Comparison of ENCODE assay signal across 24 cellular contexts in the genomic region with DNA sequence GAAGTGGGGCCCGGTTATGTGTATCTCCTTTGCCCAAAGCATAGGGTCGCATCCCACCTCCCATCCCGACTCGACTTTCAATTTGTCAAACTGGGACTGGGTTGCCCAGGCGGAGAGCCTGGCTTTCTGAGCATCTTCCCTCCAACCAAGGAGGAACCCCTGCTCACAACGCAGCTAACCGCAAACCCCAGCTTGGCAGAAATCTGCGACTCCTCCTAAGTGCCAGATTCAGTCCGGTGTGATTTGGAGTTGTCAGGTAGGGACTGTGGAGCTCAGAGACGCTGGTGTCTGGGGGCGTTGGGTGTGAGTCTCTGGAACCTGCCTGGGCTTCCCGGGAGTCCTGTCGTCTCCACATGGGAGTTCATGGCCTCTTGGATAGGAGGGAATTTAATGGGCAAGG.
DNase-seq lines count a peak whose midpoint lies in the region; ATAC-seq, FAIRE-seq and TF ChIP-seq lines count a peak whose summit lies in the region.
"Had no signal": no experiment of that assay in that cellular context is flagged by ENCODE, and none has a peak within 500 bp of the region (broad histone marks: within the 10 kb centered on the region; RNA-seq: fewer than 3 reads in every experiment).

No MANE protein-coding gene starts in this region.

- no peaks in the 10 kb centered on the region for H4K20me1 ChIP-seq in GM23338 (replicated peaks; ENCODE audit: insufficient read depth)
- H4K20me1 ChIP-seq in H1 (replicated peaks in 1 of 2; ENCODE audit: control insufficient read depth in 1 of 2, insufficient read depth in 2 of 2, low read length in 2 of 2), result no peaks in the 10 kb centered on the region

- no peak for DNase-seq in GM23338 (ENCODE audit: low spot score)
- peak; percentile 36 for DNase-seq in NCI-H748 treated with DMSO at 0.1 percent for 48 hours (lab: John Stamatoyannopoulos, UW)
- DNase-seq in H1 (ENCODE audit: low read depth in 1 of 2, low spot score in 2 of 2), result no peak
- no peak for DNase-seq in mesendoderm
- DNase-seq in HAP-1 (ENCODE audit: low spot score in 2 of 2), result no peak
- DNase-seq in activated CD8-positive, alpha-beta T cell treated with anti-CD3 and anti-CD28 coated beads, Interleukin-2, amount 10 ng/mL, durations not matched to agents 7 days and 5 days, result no peak
- DNase-seq: C1 segment of cervical spinal cord; CD8-positive, alpha-beta memory T cell; DMS79; GM23248; Karpas-422; NCI-H1417 treated with DMSO at 0.1 percent for 48 hours; NCI-H1930; NCI-H2171; NCI-H446; NCI-H69; OCI-M1; SHP77 treated with DMSO at 0.1 percent for 48 hours; SK-N-SH; T-cell had no signal

- H3K18ac ChIP-seq in H1 (ENCODE audit: extremely low read depth, low read length) (peak overlapping the region; percentile 93; the same call in 1 of the 2 replicates), mesendoderm (ENCODE audit: low read length) (no peak overlapping the region)

- H3K4ac ChIP-seq in H1 (replicated peaks; ENCODE audit: insufficient read length, low read depth, low read length) (no peak overlapping the region), mesendoderm (ENCODE audit: low read depth, low read length) (no peak overlapping the region)

- TF ChIP-seq POLR2A in H1 (IDR thresholded peaks at IDR 0.05; ENCODE audit: control extremely low read depth in 1 of 2, low read depth in 2 of 2, low read length in 2 of 2), result no peak

- H3K4me1 ChIP-seq in GM23338 (ENCODE audit: insufficient read depth), result no peaks in the 10 kb centered on the region
- H3K4me1 ChIP-seq in H1 (replicated peaks in 1 of 4; ENCODE audit: control insufficient read depth in 3 of 4, insufficient read depth in 4 of 4, low read length in 3 of 4), result peaks cover 0 to 2% (median 0%) of the 10 kb centered on the region in 4 experiments; a peak in 2 of 7 replicates
- H3K4me1 ChIP-seq in mesendoderm (ENCODE audit: control insufficient read depth, low read depth, low read length), result no peaks in the 10 kb centered on the region
- no peaks in the 10 kb centered on the region for H3K4me1 ChIP-seq in HAP-1

- H3K9ac ChIP-seq in H1 (replicated peaks in 1 of 4; ENCODE audit: extremely low read depth in 1 of 4, low read depth in 3 of 4, low read length in 3 of 4) (no peak overlapping the region), mesendoderm (ENCODE audit: low read length) (no peak overlapping the region)
- H3K9ac ChIP-seq: GM23248, SK-N-SH had no signal

- no peak overlapping the region for H2BK120ac ChIP-seq in H1 (replicated peaks; ENCODE audit: low read depth, low read length)
- no peak overlapping the region for H2BK120ac ChIP-seq in mesendoderm (ENCODE audit: low read depth, low read length)

- H2BK15ac ChIP-seq in H1 (ENCODE audit: low read length) (peak overlapping the region; percentile 29; the same call in 1 of the 2 replicates), mesendoderm (replicated peaks; ENCODE audit: low read depth) (no peak overlapping the region)

- H3K27ac ChIP-seq in GM23338 (ENCODE audit: low read depth) (no peak overlapping the region), H1 (ENCODE audit: low read depth, low read length) (no peak overlapping the region), mesendoderm (ENCODE audit: low read depth, low read length) (no peak overlapping the region)
- H3K27ac ChIP-seq: GM23248 had no signal

- H4K5ac ChIP-seq in H1 (ENCODE audit: insufficient read length, low read depth, low read length), result no peak overlapping the region
- no peak overlapping the region for H4K5ac ChIP-seq in mesendoderm (ENCODE audit: low read length)

- no peaks in the 10 kb centered on the region for H3K9me3 ChIP-seq in H1 (ENCODE audit: insufficient read depth in 2 of 2, low read depth in 1 of 2, low read length in 1 of 2)
- no peaks in the 10 kb centered on the region for H3K9me3 ChIP-seq in HAP-1
- H3K9me3 ChIP-seq: SK-N-SH had no signal

- peaks cover 7% of the 10 kb centered on the region for H3K23me2 ChIP-seq in H1 (ENCODE audit: low read depth, low read length)

- H3K27me3 ChIP-seq in GM23338 (ENCODE audit: insufficient read depth) (no peaks in the 10 kb centered on the region), H1 (replicated peaks in 1 of 4; ENCODE audit: control insufficient read depth in 3 of 4, extremely low read depth in 1 of 4, insufficient read depth in 3 of 4, low read length in 3 of 4) (peaks cover 0 to 25% (median 13%) of the 10 kb centered on the region in 4 experiments; a peak in 5 of 7 replicates), mesendoderm (ENCODE audit: insufficient read depth, low read length, poor library complexity) (no peaks in the 10 kb centered on the region), HAP-1 (ENCODE audit: low read depth) (no peaks in the 10 kb centered on the region)

- H3K36me3 ChIP-seq in GM23338 (ENCODE audit: insufficient read depth), result no peaks in the 10 kb centered on the region; the same call in 1 of the 2 replicates
- H3K36me3 ChIP-seq in H1 (ENCODE audit: control insufficient read depth in 2 of 4, insufficient read depth in 4 of 4, low read length in 3 of 4), result no peaks in the 10 kb centered on the region
- H3K36me3 ChIP-seq in mesendoderm (ENCODE audit: control insufficient read depth, insufficient read depth, low read length), result no peaks in the 10 kb centered on the region
- H3K36me3 ChIP-seq in HAP-1 (replicated peaks), result no peaks in the 10 kb centered on the region

- H3K56ac ChIP-seq in H1 (replicated peaks; ENCODE audit: insufficient read length, low read depth, low read length) (no peak overlapping the region), mesendoderm (ENCODE audit: low read length) (peak overlapping the region; percentile 83)

- peak overlapping the region; percentile 82; the same call in 1 of the 2 replicates for H4K8ac ChIP-seq in H1 (ENCODE audit: extremely low read depth, insufficient read depth, low read length)
- no peak overlapping the region for H4K8ac ChIP-seq in mesendoderm (ENCODE audit: low read depth, low read length)

- H2BK20ac ChIP-seq in H1 (ENCODE audit: low read length), result no peak overlapping the region

- H2BK5ac ChIP-seq in H1 (ENCODE audit: low read depth, low read length), result no peak overlapping the region
- H2BK5ac ChIP-seq in mesendoderm (ENCODE audit: low read length), result no peak overlapping the region

- H3K23ac ChIP-seq in H1 (ENCODE audit: insufficient read length) (no peak overlapping the region), mesendoderm (ENCODE audit: low read length) (no peak overlapping the region)

- H3K4me3 Mint-ChIP-seq in GM23338, result no peak overlapping the region
- no peak overlapping the region for H3K4me3 Mint-ChIP-seq in activated CD8-positive, alpha-beta T cell treated with anti-CD3 and anti-CD28 coated beads, Interleukin-2, amount 10 ng/mL, durations not matched to agents 7 days and 5 days
- H3K4me3 Mint-ChIP-seq: CD8-positive, alpha-beta memory T cell; T-cell had no signal

- H3K4me2 ChIP-seq in GM23338 (peak overlapping the region; percentile 78), H1 (ENCODE audit: insufficient read depth in 1 of 2, low read depth in 2 of 2, low read length in 2 of 2) (peak overlapping the region; percentile 71 to 75), mesendoderm (ENCODE audit: low read length) (no peak overlapping the region)

- no peak overlapping the region; the same call in 1 of the 2 replicates for H2AK5ac ChIP-seq in H1 (ENCODE audit: low read depth, low read length)
- H2AK5ac ChIP-seq in mesendoderm (ENCODE audit: low read length), result no peak overlapping the region

- H3K79me1 ChIP-seq in H1 (ENCODE audit: low read depth, low read length), result no peaks in the 10 kb centered on the region
- no peaks in the 10 kb centered on the region for H3K79me1 ChIP-seq in mesendoderm (ENCODE audit: low read length)

- no peaks in the 10 kb centered on the region for H3F3A ChIP-seq in GM23338 (replicated peaks; ENCODE audit: low read depth)

- 89% methylated on average over 13 of the region's 13 CpGs; no CpG with 5 or more reads in 1 of the 2 experiments for WGBS in H1 (ENCODE audit: extremely low coverage in 1 of 2, insufficient coverage in 1 of 2, insufficient read length in 1 of 2, insufficient replicate concordance in 2 of 2, low coverage in 1 of 2, low lambda C conversion rate in 2 of 2, missing lambda C conversion rate in 1 of 2), 2 experiments
- no CpG with 5 or more reads among the region's 13 CpGs for WGBS in mesendoderm (ENCODE audit: extremely low coverage, insufficient coverage, low lambda C conversion rate)

- H3K4me3 ChIP-seq in GM23338, result peak overlapping the region; percentile 58
- H3K4me3 ChIP-seq in H1 (ENCODE audit: extremely low read depth in 1 of 4, insufficient read depth in 2 of 4, low read depth in 3 of 4, low read length in 4 of 4), result peak overlapping the region; percentile 48 to 77 (median 53); a peak in 5 of 8 replicates
- no peak overlapping the region for H3K4me3 ChIP-seq in mesendoderm (ENCODE audit: low read length)
- H3K4me3 ChIP-seq in HAP-1, result no peak overlapping the region
- H3K4me3 ChIP-seq: GM23248 had no signal

- no peak overlapping the region for H3K14ac ChIP-seq in H1 (ENCODE audit: insufficient read length)

- no peak for FAIRE-seq in H1 (lab: Jason Lieb, UNC)
- FAIRE-seq: D721Med had no signal

- POLR2A ChIA-PET in H1 (lab: Charles Lee; ENCODE audit: partially characterized antibody), result no interaction called here
- POLR2A ChIA-PET in activated CD8-positive, alpha-beta T cell treated with anti-CD3 and anti-CD28 coated beads, Interleukin-2, amount 10 ng/mL, durations not matched to agents 7 days and 5 days (lab: Charles Lee), result no interaction called here

- H2BK12ac ChIP-seq in H1 (ENCODE audit: low read depth, low read length), result 0 out of 2 replicates have a peak overlapping the region, but pooled peaks have one; percentile 60

- no peak overlapping the region for H3K27ac Mint-ChIP-seq in GM23338
- no peak overlapping the region for H3K27ac Mint-ChIP-seq in activated CD8-positive, alpha-beta T cell treated with anti-CD3 and anti-CD28 coated beads, Interleukin-2, amount 10 ng/mL, durations not matched to agents 7 days and 5 days
- H3K27ac Mint-ChIP-seq: CD8-positive, alpha-beta memory T cell; T-cell had no signal

- TF ChIP-seq RAD21 in H1 (IDR thresholded peaks at IDR 0.05 in 1 of 2, conservative IDR thresholded peaks at IDR 0.05 in 1 of 2; ENCODE audit: low read depth in 2 of 2, low read length in 2 of 2), result no peak

- H3K9me2 ChIP-seq in GM23338 (ENCODE audit: insufficient read depth), result no peaks in the 10 kb centered on the region
- H3K9me2 ChIP-seq: SK-N-SH had no signal

- H2AFZ ChIP-seq in GM23338, result no peak overlapping the region; the same call in 1 of the 2 replicates
- H2AFZ ChIP-seq in H1 (ENCODE audit: low read length), result peak overlapping the region; percentile 78
- H2AFZ ChIP-seq: GM23248 had no signal

- no peak for TF ChIP-seq CTCF in GM23338 (conservative IDR thresholded peaks at IDR 0.05; ENCODE audit: low read depth in 2 of 2)
- no peak for TF ChIP-seq CTCF in H1 (IDR thresholded peaks at IDR 0.05; ENCODE audit: control extremely low read depth in 1 of 3, insufficient read depth in 1 of 3, low read depth in 1 of 3, low read length in 3 of 3)

- CTCF ChIA-PET in H1 (lab: Charles Lee; ENCODE audit: partially characterized antibody), result interaction anchor here (1.3 to 1.6 kb wide), 2 partner anchors 284 to 426 kb away, joined by 3 read pairs; no protein-coding TSS in a partner anchor
- CTCF ChIA-PET in activated CD8-positive, alpha-beta T cell treated with anti-CD3 and anti-CD28 coated beads, Interleukin-2, amount 10 ng/mL, durations not matched to agents 7 days and 5 days (lab: Charles Lee), result no interaction called here

- in situ Hi-C loops in HAP-1 (cut with MboI; ENCODE audit: low sequenced_read_pairs), result no loop called here

- H3K9me3 Mint-ChIP-seq in GM23338, result peaks cover 99% of the 10 kb centered on the region
- peaks cover 9% of the 10 kb centered on the region for H3K9me3 Mint-ChIP-seq in activated CD8-positive, alpha-beta T cell treated with anti-CD3 and anti-CD28 coated beads, Interleukin-2, amount 10 ng/mL, durations not matched to agents 7 days and 5 days (ENCODE audit: insufficient read depth)

- peak overlapping the region; percentile 65 for H4K91ac ChIP-seq in H1 (replicated peaks; ENCODE audit: insufficient read length, low read length)

- peaks cover 2% of the 10 kb centered on the region for H3K27me3 Mint-ChIP-seq in GM23338 (ENCODE audit: insufficient read depth, low read depth, poor library complexity)
- no peaks in the 10 kb centered on the region for H3K27me3 Mint-ChIP-seq in activated CD8-positive, alpha-beta T cell treated with anti-CD3 and anti-CD28 coated beads, Interleukin-2, amount 10 ng/mL, durations not matched to agents 7 days and 5 days (ENCODE audit: low read depth)

- H3K36me3 Mint-ChIP-seq in GM23338 (ENCODE audit: low read depth), result peaks cover 50% of the 10 kb centered on the region
- H3K36me3 Mint-ChIP-seq in activated CD8-positive, alpha-beta T cell treated with anti-CD3 and anti-CD28 coated beads, Interleukin-2, amount 10 ng/mL, durations not matched to agents 7 days and 5 days (ENCODE audit: low read depth), result no peaks in the 10 kb centered on the region
- H3K36me3 Mint-ChIP-seq: CD8-positive, alpha-beta memory T cell; IgD-negative memory B cell; T-cell had no signal

- ATAC-seq in GM23338, result no peak
- ATAC-seq in GM18858 (IDR thresholded peaks at IDR 0.05; ENCODE audit: unreplicated experiment), result no peak
- ATAC-seq in HG03439 (IDR thresholded peaks at IDR 0.05; ENCODE audit: unreplicated experiment), result no peak
- no peak for ATAC-seq in activated CD8-positive, alpha-beta T cell treated with anti-CD3 and anti-CD28 coated beads, Interleukin-2, amount 10 ng/mL, durations not matched to agents 7 days and 5 days
- ATAC-seq: T-cell had no signal

- H3K79me2 ChIP-seq in GM23338 (replicated peaks; ENCODE audit: insufficient read depth), result no peaks in the 10 kb centered on the region
- no peaks in the 10 kb centered on the region for H3K79me2 ChIP-seq in H1 (ENCODE audit: control insufficient read depth in 1 of 2, insufficient read depth in 2 of 2, low read length in 2 of 2)
- H3K79me2 ChIP-seq in mesendoderm (ENCODE audit: control insufficient read depth, insufficient read depth, low read length), result no peaks in the 10 kb centered on the region

- no peak for TF ChIP-seq EP300 in H1 (IDR thresholded peaks at IDR 0.05; ENCODE audit: borderline replicate concordance in 1 of 2, low read depth in 2 of 2, low read length in 2 of 2)

- no peaks in the 10 kb centered on the region for H3K4me1 Mint-ChIP-seq in GM23338
- no peaks in the 10 kb centered on the region for H3K4me1 Mint-ChIP-seq in activated CD8-positive, alpha-beta T cell treated with anti-CD3 and anti-CD28 coated beads, Interleukin-2, amount 10 ng/mL, durations not matched to agents 7 days and 5 days (ENCODE audit: low read depth)
- H3K4me1 Mint-ChIP-seq: CD8-positive, alpha-beta memory T cell had no signal

Comparison
In these comparisons a context has a peak if more than half of its experiments do, and no peak if none do; other contexts are left out.
1. H3K4me3 ChIP-seq: peak in GM23338 (single experiment) and H1 (4 of 4); none in mesendoderm (single experiment) and HAP-1 (single experiment).